In genomic region chr16:82051656-82052055, GRCh38 we compare ENCODE assay signal across 30 cellular contexts. TPM values are rescaled to one million over a fixed set of nuclear protein-coding genes. Genes with fewer than 3 reads are reported as not detected.
"Had no signal": no experiment of that assay in that cellular context is flagged by ENCODE, and none has a peak within 500 bp of the region (broad histone marks: within the 10 kb centered on the region; RNA-seq: fewer than 3 reads in every experiment).

No MANE protein-coding gene starts in this region.

- DNase-seq: naive thymus-derived CD4-positive, alpha-beta T cell; natural killer cell; occipital lobe; ovary; posterior cingulate gyrus; psoas muscle; right cardiac atrium; spleen; stimulated activated CD4-positive, alpha-beta T cell treated with anti-CD3 and anti-CD28 coated beads, Interleukin-12 subunit alpha, Interleukin-12 subunit beta, amount 100 ng/mL, for 4 hours; stimulated activated CD4-positive, alpha-beta T cell treated with anti-CD3 and anti-CD28 coated beads, Interleukin-1b, Interleukin-23, amount 100 ng/mL, for 48 hours; stimulated activated CD4-positive, alpha-beta T cell treated with anti-CD3 and anti-CD28 coated beads, Interleukin-4, amount 100 ng/mL, for 1 hour; stimulated activated naive B cell treated with anti-CD40 and anti-IgM and Interleukin-4, amounts not matched to agents 10 μg/mL and 1 μg/mL and 100 μg/mL, for 72 hours; stimulated activated naive CD4-positive, alpha-beta T cell treated with Interleukin-2 at 50 U/mL for 16 hours; stomach; thyroid gland; trophoblast cell; upper lobe of left lung had no signal

- H3K27ac ChIP-seq: neural progenitor cell, ovary, parathyroid adenoma, psoas muscle, skin epidermis, spleen, thoracic aorta, thyroid gland, tibial nerve, upper lobe of left lung, vagina had no signal

- ATAC-seq: naive thymus-derived CD4-positive, alpha-beta T cell; natural killer cell; psoas muscle; right cardiac atrium; sciatic nerve; stimulated activated effector memory CD8-positive, alpha-beta T cell treated with anti-CD3 and anti-CD28 coated beads, Interleukin-12 subunit alpha, Interleukin-12 subunit beta, amount 100 ng/mL, for 72 hours; stimulated activated naive B cell treated with anti-CD40 and anti-IgM and Interleukin-4, amounts not matched to agents 10 μg/mL and 1 μg/mL and 100 μg/mL, for 72 hours had no signal

- H2AFZ ChIP-seq: neural progenitor cell, parathyroid adenoma had no signal

- H3K4me3 ChIP-seq: neural progenitor cell, ovary, psoas muscle, skin epidermis, smooth muscle cell, spleen, stomach, thoracic aorta, thyroid gland, tibial nerve, upper lobe of left lung, vagina had no signal

- H3K79me2 ChIP-seq: parathyroid adenoma had no signal

- H3K4me2 ChIP-seq: neural progenitor cell, smooth muscle cell had no signal

- H3K27me3 ChIP-seq: neural progenitor cell, ovary, stomach, thyroid gland, tibial nerve, upper lobe of left lung, vagina had no signal

- FAIRE-seq: urothelium cell line had no signal

- H3K9ac ChIP-seq: neural progenitor cell, parathyroid adenoma had no signal

- H3K36me3 ChIP-seq: neural progenitor cell, ovary, spleen, stomach, thoracic aorta, thyroid gland, tibial nerve, upper lobe of left lung, vagina had no signal

- H3K4me1 ChIP-seq: parathyroid adenoma, psoas muscle, spleen, tibial nerve had no signal

- H3K9me3 ChIP-seq: psoas muscle, spleen, stomach, thoracic aorta, thyroid gland, tibial nerve, upper lobe of left lung, vagina had no signal

RNA-seq across cellular contexts. Expression of gene HSD17B2, which starts 16.6 kb away (rescaled TPM):
- total RNA-seq: naive thymus-derived CD4-positive, alpha-beta T cell; natural killer cell; osteoblast; psoas muscle; right cardiac atrium; sciatic nerve; spleen; subcutaneous adipose tissue; thoracic aorta; thyroid gland; tibial nerve had no signal
- polyA plus RNA-seq: naive thymus-derived CD4-positive, alpha-beta T cell; neural cell; right cardiac atrium had no signal

RNA-seq across cellular contexts. Expression of gene SDR42E1, which starts 40.4 kb away (rescaled TPM):
- total RNA-seq: occipital lobe, smooth muscle cell had no signal
- polyA plus RNA-seq: smooth muscle cell had no signal
